8 cellular contexts compared by ENCODE assay signal in genomic region chrX:55907968-55908607, GRCh38.
DNase-seq lines count a peak whose midpoint lies in the region; ATAC-seq and TF ChIP-seq lines count a peak whose summit lies in the region.

No MANE protein-coding gene starts in this region.

- no peaks in the 10 kb centered on the region for H3K9me3 Mint-ChIP-seq in activated naive CD4-positive, alpha-beta T cell treated with anti-CD3 and anti-CD28 coated beads, Interleukin-2, amount 50 U/mL, for 24 hours

- peak overlapping the region; percentile 47 for H3K27ac Mint-ChIP-seq in activated naive CD4-positive, alpha-beta T cell treated with anti-CD3 and anti-CD28 coated beads, Interleukin-2, amount 50 U/mL, for 24 hours

- H3K27me3 Mint-ChIP-seq in activated naive CD4-positive, alpha-beta T cell treated with anti-CD3 and anti-CD28 coated beads, Interleukin-2, amount 50 U/mL, for 24 hours, result no peaks in the 10 kb centered on the region

- DNase-seq in AG09309 (ENCODE audit: low read depth), result no peak
- DNase-seq in RPMI7951 (ENCODE audit: low read depth), result peak; percentile 76
- peak; percentile 22 for DNase-seq in hepatic stellate cell (ENCODE audit: low spot score)
- peak; percentile 62 for DNase-seq in sciatic nerve (ENCODE audit: low spot score)
- DNase-seq in dedifferentiated amniotic fluid mesenchymal stem cell (ENCODE audit: extremely low spot score), result no peak

- peak; percentile 66 for ATAC-seq in GM18870 (IDR thresholded peaks at IDR 0.05; ENCODE audit: unreplicated experiment)
- ATAC-seq in HG03095 (IDR thresholded peaks at IDR 0.05; ENCODE audit: unreplicated experiment), result peak; percentile 82
- peak; percentile 85 for ATAC-seq in sciatic nerve

- peak overlapping the region; percentile 90 for H3K4me3 Mint-ChIP-seq in activated naive CD4-positive, alpha-beta T cell treated with anti-CD3 and anti-CD28 coated beads, Interleukin-2, amount 50 U/mL, for 24 hours

- peak; percentile 27 for TF ChIP-seq CTCF in AG09309 (IDR thresholded peaks at IDR 0.05; ENCODE audit: control insufficient read depth, insufficient read depth, low read depth, low read length, missing control alignments)

- peak overlapping the region; percentile 58 for H3K4me3 ChIP-seq in AG09309 (ENCODE audit: control insufficient read depth, low read depth, low read length)

- no peaks in the 10 kb centered on the region for H3K36me3 Mint-ChIP-seq in activated naive CD4-positive, alpha-beta T cell treated with anti-CD3 and anti-CD28 coated beads, Interleukin-2, amount 50 U/mL, for 24 hours

- H3K4me1 Mint-ChIP-seq in activated naive CD4-positive, alpha-beta T cell treated with anti-CD3 and anti-CD28 coated beads, Interleukin-2, amount 50 U/mL, for 24 hours, result peaks cover 20% of the 10 kb centered on the region

- intact Hi-C loops in sciatic nerve (cut with DNase I), result no loop called here

Comparison
In these comparisons a context has a peak if more than half of its experiments do, and no peak if none do; other contexts are left out.
1. DNase-seq: peak in RPMI7951 (single experiment), hepatic stellate cell (single experiment) and sciatic nerve (single experiment); none in AG09309 (single experiment) and dedifferentiated amniotic fluid mesenchymal stem cell (single experiment).
2. Peak in every context shown above with its lines, with median percentiles within 50 percentile points of each other: ATAC-seq.